8 cellular contexts compared by ENCODE assay signal in genomic region chr12:112409064-112409905, GRCh38. TPM values are rescaled to one million over a fixed set of nuclear protein-coding genes. Genes with fewer than 3 reads are reported as not detected.
A peak's percentile ranks its signal among the peaks of the same experiment; 100 is the strongest.
DNase-seq lines count a peak whose midpoint lies in the region; ATAC-seq and TF ChIP-seq lines count a peak whose summit lies in the region.

Gene RPL6 (minus strand): TSS chr12:112409605. CDS start chr12:112408656, 949 bp downstream.

- DNase-seq in NCI-H774 (lab: John Stamatoyannopoulos, UW): peak; percentile 93
- DNase-seq in activated CD4-positive, alpha-beta memory T cell treated with anti-CD3 and anti-CD28 coated beads for 36 hours: peak; percentile 86
- peak; percentile 89 for DNase-seq in ecto neural progenitor cell (ENCODE audit: low spot score)
- peak; percentile 87 to 93 for DNase-seq in lower leg skin (ENCODE audit: low spot score in 2 of 2)
- peak; percentile 60 to 66 for DNase-seq in stimulated activated CD4-positive, alpha-beta T cell treated with anti-CD3 and anti-CD28 coated beads, Interleukin-4, amount 100 ng/mL, for 48 hours (ENCODE audit: low read depth in 2 of 2)

- peaks cover 41% of the 10 kb centered on the region for H3K36me3 ChIP-seq in BLaER1

- H3K4me3 Mint-ChIP-seq in activated CD4-positive, alpha-beta memory T cell treated with anti-CD3 and anti-CD28 coated beads for 36 hours: peak within 1 kb of the TSS; percentile 100

- no peaks in the 10 kb centered on the region for H3K27me3 Mint-ChIP-seq in activated CD4-positive, alpha-beta memory T cell treated with anti-CD3 and anti-CD28 coated beads for 36 hours

- peaks cover 22% of the 10 kb centered on the region for H3K4me1 ChIP-seq in BLaER1

- H3K9ac ChIP-seq in BLaER1: peak within 1 kb of the TSS; percentile 97

- H3K4me3 ChIP-seq in BLaER1 (peak within 1 kb of the TSS; percentile 80), lower leg skin (ENCODE audit: low read depth, poor library complexity, severe bottlenecking) (peak within 1 kb of the TSS; percentile 88)

- H3K36me3 Mint-ChIP-seq in activated CD4-positive, alpha-beta memory T cell treated with anti-CD3 and anti-CD28 coated beads for 36 hours: peaks cover 53% of the 10 kb centered on the region

- H3K27ac Mint-ChIP-seq in activated CD4-positive, alpha-beta memory T cell treated with anti-CD3 and anti-CD28 coated beads for 36 hours: peak within 1 kb of the TSS; percentile 100

- intact Hi-C loops in activated CD4-positive, alpha-beta memory T cell treated with anti-CD3 and anti-CD28 coated beads for 36 hours (cut with micrococcal nuclease): loop anchor here (1.0 to 5.0 kb wide), 6 partner anchors 9 to 462 kb away; partner anchors contain the start of genes ERP29, HECTD4, PTPN11 and TMEM116
- intact Hi-C loops in lower leg skin (cut with DNase I; ENCODE audit: low total_unique reads): no loop called here

- no peaks in the 10 kb centered on the region for H3K9me3 Mint-ChIP-seq in activated CD4-positive, alpha-beta memory T cell treated with anti-CD3 and anti-CD28 coated beads for 36 hours

- peak within 1 kb of the TSS; percentile 73 for H3K4me2 ChIP-seq in BLaER1

- TF ChIP-seq CTCF in lower leg skin (IDR thresholded peaks at IDR 0.05): no peak

- H4K20me1 ChIP-seq in BLaER1: peaks cover 42% of the 10 kb centered on the region

- no peaks in the 10 kb centered on the region for H3K27me3 ChIP-seq in BLaER1

- POLR2A ChIA-PET in activated CD4-positive, alpha-beta memory T cell treated with anti-CD3 and anti-CD28 coated beads for 36 hours (lab: Charles Lee): no interaction called here

- H3K27ac ChIP-seq in BLaER1: peak within 1 kb of the TSS; percentile 97

- TF ChIP-seq POLR2A in lower leg skin (IDR thresholded peaks at IDR 0.05): peak in 1 of 2 donors; percentile 2

- H3K9me3 ChIP-seq in BLaER1: no peaks in the 10 kb centered on the region

- peaks cover 37% of the 10 kb centered on the region for H3K4me1 Mint-ChIP-seq in activated CD4-positive, alpha-beta memory T cell treated with anti-CD3 and anti-CD28 coated beads for 36 hours (ENCODE audit: low read depth)

- CTCF ChIA-PET in activated CD4-positive, alpha-beta memory T cell treated with anti-CD3 and anti-CD28 coated beads for 36 hours (lab: Charles Lee): interaction anchor here (0.6 kb wide), 1 partner anchor 22 kb away, joined by 3 read pairs; no protein-coding TSS in a partner anchor

- ATAC-seq in GM19328 (IDR thresholded peaks at IDR 0.05; ENCODE audit: unreplicated experiment) (peak; percentile 74), HG03565 (IDR thresholded peaks at IDR 0.05; ENCODE audit: unreplicated experiment) (peak; percentile 64)

- 10 to 11% methylated on average over 42 to 46 of the region's 46 CpGs for WGBS in lower leg skin, 2 donors

RNA-seq across cellular contexts. Expression of gene RPL6, which starts in this region (rescaled TPM):
- total RNA-seq in activated CD4-positive, alpha-beta memory T cell treated with anti-CD3 and anti-CD28 coated beads for 36 hours: 1,000 to 10,000 TPM; 1,833 TPM
- 1,000 to 10,000 TPM; 1,306 to 1,912 (median 1,660) TPM for total RNA-seq in lower leg skin

Comparison
In these comparisons a context has a peak if more than half of its experiments do, and no peak if none do; other contexts are left out.
1. Peak in every context shown above with its lines: DNase-seq, ATAC-seq, H3K4me3 ChIP-seq and H3K27ac ChIP-seq.